15 cellular contexts compared by ENCODE assay signal in the genomic region with DNA sequence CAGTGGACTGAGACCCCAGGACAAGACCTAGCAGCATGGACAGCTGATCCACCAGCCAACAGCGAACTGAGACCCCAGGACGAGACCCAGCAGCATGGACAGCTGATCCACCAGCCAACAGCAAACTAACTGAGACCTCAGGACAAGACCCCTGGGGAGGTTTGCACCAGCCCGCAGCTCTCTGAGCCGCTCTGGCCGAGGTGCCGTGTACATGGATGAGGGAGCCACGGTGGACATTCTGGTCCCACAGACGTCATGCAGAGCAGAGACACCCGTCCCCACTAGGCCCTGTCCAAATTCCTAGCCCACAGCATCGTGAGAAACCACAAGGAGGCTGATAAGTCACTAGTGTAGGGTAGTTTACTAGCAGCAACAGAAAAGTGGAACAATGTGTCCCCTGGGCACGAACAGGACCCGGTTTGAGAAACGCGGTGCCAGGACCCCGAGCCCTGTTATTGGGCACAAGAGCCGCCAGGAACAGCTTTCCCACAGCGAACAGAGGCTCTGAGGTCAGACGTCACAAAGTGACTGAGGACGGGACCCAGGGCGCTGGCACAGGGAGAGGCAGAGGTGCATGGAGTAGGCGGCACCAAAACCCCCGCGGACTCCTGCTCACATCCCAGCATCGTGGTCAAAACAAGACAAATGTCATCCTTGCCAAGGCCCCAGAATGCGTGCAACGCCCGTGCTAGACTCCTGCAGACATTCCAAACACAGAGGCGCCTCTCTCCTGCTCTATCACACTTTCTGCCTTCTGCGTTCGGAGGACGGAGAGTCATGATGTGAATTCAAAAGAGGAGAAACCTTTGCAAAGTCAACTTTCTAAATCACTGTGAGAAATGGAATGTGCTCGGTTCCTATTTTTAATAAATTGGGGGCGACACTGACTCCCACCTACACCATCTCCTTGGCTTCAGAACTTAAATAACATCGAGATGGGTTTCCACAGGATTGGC.
"Had no signal": no experiment of that assay in that cellular context is flagged by ENCODE, and none has a peak within 500 bp of the region (broad histone marks: within the 10 kb centered on the region; RNA-seq: fewer than 3 reads in every experiment).

No MANE protein-coding gene starts in this region.

- H3K27me3 Mint-ChIP-seq: activated naive CD8-positive, alpha-beta T cell had no signal

- H3K9me3 ChIP-seq: ovary, thyroid gland, vagina had no signal

- H3K4me3 ChIP-seq: ovary, SK-N-MC, thyroid gland, vagina had no signal

- H3K36me3 ChIP-seq: ovary, thyroid gland, vagina had no signal

- H3K4me1 ChIP-seq: thyroid gland, vagina had no signal

- H3K9me3 Mint-ChIP-seq: activated CD4-positive, alpha-beta memory T cell treated with anti-CD3 and anti-CD28 coated beads, Interleukin-2, amount 10 ng/mL, durations not matched to agents 7 days and 5 days; activated T-cell treated with anti-CD3 and anti-CD28 coated beads, Interleukin-2, amount 50 U/mL, for 72 hours; dendritic cell treated with granulocyte-macrophage colony-stimulating factor and Interleukin-4, amounts not matched to agents 40 ng/mL and 50 ng/mL, for 4 days; effector memory CD8-positive, alpha-beta T cell; immature natural killer cell; naive thymus-derived CD8-positive, alpha-beta T cell; T-helper 2 cell treated with Interferon-gamma antibody and Interleukin-4, amounts not matched to agents 5 μg/mL and 100 μg/mL, for 36 hours had no signal

- H3K27me3 ChIP-seq: ovary, thyroid gland, vagina had no signal

- DNase-seq: activated CD4-positive, alpha-beta memory T cell treated with anti-CD3 and anti-CD28 coated beads, Interleukin-2, amount 10 ng/mL, durations not matched to agents 7 days and 5 days; activated CD4-positive, alpha-beta T cell treated with anti-CD3 and anti-CD28 coated beads for 4 hours; activated T-cell treated with anti-CD3 and anti-CD28 coated beads, Interleukin-2, amount 50 U/mL, for 72 hours; effector memory CD8-positive, alpha-beta T cell; immature natural killer cell; mesendoderm; stimulated activated naive CD4-positive, alpha-beta T cell; thyroid gland had no signal

- H3K27ac Mint-ChIP-seq: activated CD4-positive, alpha-beta memory T cell treated with anti-CD3 and anti-CD28 coated beads, Interleukin-2, amount 10 ng/mL, durations not matched to agents 7 days and 5 days; activated naive CD8-positive, alpha-beta T cell; activated T-cell treated with anti-CD3 and anti-CD28 coated beads, Interleukin-2, amount 50 U/mL, for 72 hours; dendritic cell treated with granulocyte-macrophage colony-stimulating factor and Interleukin-4, amounts not matched to agents 40 ng/mL and 50 ng/mL, for 4 days; effector memory CD8-positive, alpha-beta T cell; T-helper 2 cell treated with Interferon-gamma antibody and Interleukin-4, amounts not matched to agents 5 μg/mL and 100 μg/mL, for 36 hours had no signal

- H3K4me3 Mint-ChIP-seq: activated CD4-positive, alpha-beta memory T cell treated with anti-CD3 and anti-CD28 coated beads, Interleukin-2, amount 10 ng/mL, durations not matched to agents 7 days and 5 days; activated naive CD8-positive, alpha-beta T cell; activated T-cell treated with anti-CD3 and anti-CD28 coated beads, Interleukin-2, amount 50 U/mL, for 72 hours; dendritic cell treated with granulocyte-macrophage colony-stimulating factor and Interleukin-4, amounts not matched to agents 40 ng/mL and 50 ng/mL, for 4 days; effector memory CD8-positive, alpha-beta T cell; immature natural killer cell; naive thymus-derived CD8-positive, alpha-beta T cell; T-helper 2 cell treated with Interferon-gamma antibody and Interleukin-4, amounts not matched to agents 5 μg/mL and 100 μg/mL, for 36 hours had no signal

- H3K36me3 Mint-ChIP-seq: immature natural killer cell had no signal

- H3K27ac ChIP-seq: ovary, SK-N-MC, thyroid gland, vagina had no signal

- H3K4me1 Mint-ChIP-seq: activated CD4-positive, alpha-beta memory T cell treated with anti-CD3 and anti-CD28 coated beads, Interleukin-2, amount 10 ng/mL, durations not matched to agents 7 days and 5 days had no signal
